Comparison of ENCODE assay signal across 1 cellular context in genomic region chr17:76473541-76473985, GRCh38.
TF ChIP-seq lines count a peak whose summit lies in the region.

No MANE protein-coding gene starts in this region.

TF ChIP-seq in GM12878, 131 proteins besides CTCF, POLR2A, EP300 and RAD21:
- TF ChIP-seq CREM (IDR thresholded peaks at IDR 0.05; ENCODE audit: low read depth) (no peak), SMC3 (IDR thresholded peaks at IDR 0.05; ENCODE audit: borderline replicate concordance, low read length) (peak; percentile 43; the same call in 1 of the 2 replicates), CEBPB (IDR thresholded peaks at IDR 0.05; ENCODE audit: borderline replicate concordance in 1 of 2, low read depth in 2 of 2, low read length in 2 of 2) (no peak), SMAD5 (IDR thresholded peaks at IDR 0.05; ENCODE audit: low read depth) (no peak)
TF ChIP-seq in GM12878: peak in this region for 1.
